Comparison of ENCODE assay signal across 8 cellular contexts in genomic region chr12:101823891-101824290, GRCh38. TPM values are rescaled to one million over a fixed set of nuclear protein-coding genes. Genes with fewer than 3 reads are reported as not detected.
DNase-seq lines count a peak whose midpoint lies in the region; ATAC-seq, FAIRE-seq and TF ChIP-seq lines count a peak whose summit lies in the region.

No MANE protein-coding gene starts in this region.

- H3K27ac ChIP-seq in BLaER1 (no peak overlapping the region), OCI-LY7 (ENCODE audit: low read depth, low read length, poor library complexity, severe bottlenecking) (peak overlapping the region; percentile 60), pancreas (no peak overlapping the region), aorta (ENCODE audit: low read depth in 1 of 2, low read length in 2 of 2) (no peak overlapping the region)

- CTCF ChIA-PET in OCI-LY7 (lab: Charles Lee; ENCODE audit: unreplicated experiment) = interaction anchor here (0.6 to 3.0 kb wide), 6 partner anchors 36 to 64 kb away, joined by 3 to 11 read pairs (median 5); no protein-coding TSS in a partner anchor

- H3K9me3 ChIP-seq in BLaER1 (peaks cover 20% of the 10 kb centered on the region), OCI-LY7 (ENCODE audit: low read length) (peaks cover 6% of the 10 kb centered on the region; the same call in 1 of the 2 replicates), pancreas (no peaks in the 10 kb centered on the region), aorta (ENCODE audit: control insufficient read depth, low read length) (no peaks in the 10 kb centered on the region)

- H3K9ac ChIP-seq in BLaER1 = no peak overlapping the region

- peak; percentile 66 for TF ChIP-seq CTCF in OCI-LY7 (conservative IDR thresholded peaks at IDR 0.05; ENCODE audit: low read length)
- TF ChIP-seq CTCF in fibroblast of the aortic adventitia (IDR thresholded peaks at IDR 0.05; ENCODE audit: insufficient read depth, low read length) = peak; percentile 28
- TF ChIP-seq CTCF in pancreas (IDR thresholded peaks at IDR 0.05) = no peak

- H3K36me3 ChIP-seq in BLaER1 (peaks cover 3% of the 10 kb centered on the region; the same call in 1 of the 2 replicates), OCI-LY7 (ENCODE audit: insufficient read depth, low read length) (peaks cover 16% of the 10 kb centered on the region), pancreas (no peaks in the 10 kb centered on the region), aorta (ENCODE audit: control insufficient read depth in 1 of 2, insufficient read depth in 2 of 2, low read length in 1 of 2) (no peaks in the 10 kb centered on the region)

- H3K27ac Mint-ChIP-seq in activated T-cell treated with anti-CD3 and anti-CD28 coated beads, Interleukin-2, amount 50 U/mL, for 72 hours = peak overlapping the region; percentile 86

- no peak overlapping the region for H2AFZ ChIP-seq in OCI-LY7 (ENCODE audit: low read length)

- ATAC-seq in GM18909 (IDR thresholded peaks at IDR 0.05; ENCODE audit: poor library complexity, unreplicated experiment) (peak; percentile 78), HG03103 (IDR thresholded peaks at IDR 0.05; ENCODE audit: low read depth, unreplicated experiment) (peak; percentile 81), pancreas (peak; percentile 35 to 83 (median 78)), aorta (ENCODE audit: low FRiP score) (peak; percentile 54)
- peak; percentile 89 to 91 for ATAC-seq in activated T-cell treated with anti-CD3 and anti-CD28 coated beads, Interleukin-2, amount 50 U/mL, for 72 hours (replicated peaks in 1 of 2)

- intact Hi-C loops in OCI-LY7 (cut with micrococcal nuclease; ENCODE audit: unreplicated experiment) (no loop called here), pancreas (cut with DNase I) (no loop called here), aorta (cut with DNase I) (no loop called here)

- H3K4me3 ChIP-seq in BLaER1 (no peak overlapping the region), OCI-LY7 (ENCODE audit: low read depth, low read length, poor library complexity, severe bottlenecking) (peak overlapping the region; percentile 31), fibroblast of the aortic adventitia (ENCODE audit: low read depth, low read length) (no peak overlapping the region), pancreas (no peak overlapping the region), aorta (ENCODE audit: low read length in 2 of 2) (no peak overlapping the region)

- FAIRE-seq in pancreas (lab: Jason Lieb, UNC) = no peak

- DNase-seq in OCI-LY7 (ENCODE audit: low spot score) (peak; percentile 93), fibroblast of the aortic adventitia (ENCODE audit: low read depth) (peak; percentile 14), pancreas (peak in 2 of 6 donors; percentile 11 to 32), aorta (no peak)
- peak; percentile 65 to 75 for DNase-seq in activated T-cell treated with anti-CD3 and anti-CD28 coated beads, Interleukin-2, amount 50 U/mL, for 72 hours

- H3K4me3 Mint-ChIP-seq in activated T-cell treated with anti-CD3 and anti-CD28 coated beads, Interleukin-2, amount 50 U/mL, for 72 hours = peak overlapping the region; percentile 31 to 74

- peaks cover 2 to 8% of the 10 kb centered on the region in 2 donors for H3K36me3 Mint-ChIP-seq in activated T-cell treated with anti-CD3 and anti-CD28 coated beads, Interleukin-2, amount 50 U/mL, for 72 hours (ENCODE audit: insufficient read depth in 2 of 2)

- no peaks in the 10 kb centered on the region for H3K9me2 ChIP-seq in OCI-LY7 (ENCODE audit: insufficient read depth, low read length)

- H3K27me3 Mint-ChIP-seq in activated T-cell treated with anti-CD3 and anti-CD28 coated beads, Interleukin-2, amount 50 U/mL, for 72 hours (ENCODE audit: low read depth) = no peaks in the 10 kb centered on the region

- H4K20me1 ChIP-seq in BLaER1 (no peaks in the 10 kb centered on the region), OCI-LY7 (ENCODE audit: insufficient read depth, low read length) (no peaks in the 10 kb centered on the region)

- no peaks in the 10 kb centered on the region for H3K27me3 ChIP-seq in BLaER1
- H3K27me3 ChIP-seq in pancreas = no peaks in the 10 kb centered on the region
- H3K27me3 ChIP-seq in aorta (ENCODE audit: control insufficient read depth in 1 of 2, insufficient read depth in 2 of 2, low read length in 1 of 2) = no peaks in the 10 kb centered on the region

- WGBS in pancreas, 2 donors = 18 to 19% methylated on average over 3 of the region's 3 CpGs
- 20 to 24% methylated on average over 3 of the region's 3 CpGs for WGBS in aorta, 2 donors

- H3K4me2 ChIP-seq in BLaER1 (peak overlapping the region; percentile 63), OCI-LY7 (ENCODE audit: low read length) (peak overlapping the region; percentile 54)

- H3K4me1 Mint-ChIP-seq in activated T-cell treated with anti-CD3 and anti-CD28 coated beads, Interleukin-2, amount 50 U/mL, for 72 hours (ENCODE audit: low read depth) = peaks cover 93% of the 10 kb centered on the region

- H3K79me2 ChIP-seq in OCI-LY7 (ENCODE audit: insufficient read depth, low read depth, low read length) = peaks cover 82% of the 10 kb centered on the region

- BruUV-seq in OCI-LY7 (replicated peaks; lab: Mats Ljungman, UMichigan) = no TSS peak

- no peaks in the 10 kb centered on the region for H3K9me3 Mint-ChIP-seq in activated T-cell treated with anti-CD3 and anti-CD28 coated beads, Interleukin-2, amount 50 U/mL, for 72 hours

- POLR2A ChIA-PET in OCI-LY7 (lab: Charles Lee) = interaction anchor here (0.6 to 4.0 kb wide), 13 partner anchors 10 to 945 kb away, joined by 3 to 22 read pairs (median 6); no protein-coding TSS in a partner anchor

- peaks cover 44% of the 10 kb centered on the region for H3K4me1 ChIP-seq in BLaER1
- H3K4me1 ChIP-seq in OCI-LY7 (ENCODE audit: insufficient read depth, low read length, poor library complexity, severe bottlenecking) = peaks cover 67% of the 10 kb centered on the region
- peaks cover 0 to 10% (median 5%) of the 10 kb centered on the region in 3 donors for H3K4me1 ChIP-seq in pancreas
- peaks cover 0 to 2% of the 10 kb centered on the region in 2 donors for H3K4me1 ChIP-seq in aorta (ENCODE audit: control insufficient read depth in 1 of 2, insufficient read depth in 2 of 2, low read length in 2 of 2)

RNA-seq across cellular contexts. Expression of gene GNPTAB, which starts 6.9 kb away (rescaled TPM):
- total RNA-seq in OCI-LY7 (2014; rRNA removed; shearing (Covaris generic)) = 35.8 and 38.9 TPM in 2 replicates
- total RNA-seq in OCI-LY7 (2022) (66.5 and 72.0 TPM in 2 replicates), fibroblast of the aortic adventitia (ENCODE audit: low replicate concordance) (31.5 and 38.3 TPM in 2 replicates), pancreas (10 to 100 TPM; 10.7 to 27.7 (median 14.8) TPM), aorta (10 to 100 TPM; 29.1 to 43.3 TPM)
- 10 to 100 TPM; 32.3 to 44.3 TPM for total RNA-seq in activated T-cell treated with anti-CD3 and anti-CD28 coated beads, Interleukin-2, amount 50 U/mL, for 72 hours
- polyA plus RNA-seq in pancreas (1 to 10 TPM; 5.4 to 6.3 TPM), aorta (1 to 10 TPM; 9.1 to 9.2 TPM)

RNA-seq across cellular contexts. Expression of gene DRAM1, which starts 53.5 kb away (rescaled TPM):
- total RNA-seq in OCI-LY7 (2014; rRNA removed; shearing (Covaris generic)) = 0.77 TPM in 1 of 2 replicates, not detected in the other
- not detected in 2 replicates for total RNA-seq in OCI-LY7 (2022)
- total RNA-seq in activated T-cell treated with anti-CD3 and anti-CD28 coated beads, Interleukin-2, amount 50 U/mL, for 72 hours = 1 to 10 TPM; 6.4 to 9.9 TPM
- 18.1 and 41.5 TPM in 2 replicates for total RNA-seq in fibroblast of the aortic adventitia (ENCODE audit: low replicate concordance)
- 10 to 100 TPM in 2 of 6 donors, 1 to 10 TPM in 4; 3.1 to 15.0 (median 5.6) TPM for total RNA-seq in pancreas
- polyA plus RNA-seq in pancreas = 1 to 10 TPM; 3.5 to 7.4 TPM
- total RNA-seq in aorta = 10 to 100 TPM; 28.6 to 37.4 TPM
- polyA plus RNA-seq in aorta = 10 to 100 TPM; 11.0 to 16.5 TPM

Comparison
In these comparisons a context has a peak if more than half of its experiments do, and no peak if none do; other contexts are left out.
1. DNase-seq: peak in OCI-LY7 (single experiment), activated T-cell treated with anti-CD3 and anti-CD28 coated beads, Interleukin-2, amount 50 U/mL, for 72 hours (2 of 2) and fibroblast of the aortic adventitia (single experiment); none in aorta (0 of 2).
2. CTCF ChIP-seq: peak in OCI-LY7 (single experiment) and fibroblast of the aortic adventitia (single experiment); none in pancreas (0 of 4).
3. Peak in every context shown above with its lines, with median percentiles within 50 percentile points of each other: ATAC-seq.